19 cellular contexts compared by ENCODE assay signal in genomic region chr16:87583453-87584131, GRCh38. TPM values are rescaled to one million over a fixed set of nuclear protein-coding genes. Genes with fewer than 3 reads are reported as not detected.
A peak's percentile ranks its signal among the peaks of the same experiment; 100 is the strongest.
DNase-seq lines count a peak whose midpoint lies in the region; ATAC-seq and TF ChIP-seq lines count a peak whose summit lies in the region.
"Had no signal": no experiment of that assay in that cellular context is flagged by ENCODE, and none has a peak within 500 bp of the region (broad histone marks: within the 10 kb centered on the region; RNA-seq: fewer than 3 reads in every experiment).

No MANE protein-coding gene starts in this region.

- H3K27ac ChIP-seq in left ventricle myocardium inferior (replicated peaks), result peak overlapping the region; percentile 88
- peak overlapping the region in 3 of 4 donors; percentile 47 to 90 (median 51) for H3K27ac ChIP-seq in gastroesophageal sphincter
- no peak overlapping the region for H3K27ac ChIP-seq in aorta (ENCODE audit: low read depth in 1 of 2, low read length in 2 of 2)

- H3K4me3 ChIP-seq in left ventricle myocardium inferior, result no peak overlapping the region
- H3K4me3 ChIP-seq in gastroesophageal sphincter, result no peak overlapping the region
- H3K4me3 ChIP-seq in aorta (ENCODE audit: low read length in 2 of 2), result no peak overlapping the region
- H3K4me3 ChIP-seq: A549, thyroid gland had no signal

- H3K36me3 ChIP-seq in left ventricle myocardium inferior (no peaks in the 10 kb centered on the region), gastroesophageal sphincter (no peaks in the 10 kb centered on the region), aorta (ENCODE audit: control insufficient read depth in 1 of 2, insufficient read depth in 2 of 2, low read length in 1 of 2) (no peaks in the 10 kb centered on the region)
- H3K36me3 ChIP-seq: thyroid gland had no signal

- TF ChIP-seq CTCF in left ventricle myocardium inferior (IDR thresholded peaks at IDR 0.05; ENCODE audit: borderline replicate concordance), result no peak
- no peak for TF ChIP-seq CTCF in gastroesophageal sphincter (IDR thresholded peaks at IDR 0.05)

- intact Hi-C loops in left ventricle myocardium inferior (cut with micrococcal nuclease), result no loop called here
- intact Hi-C loops in left cardiac atrium (cut with DNase I), result no loop called here
- intact Hi-C loops in aorta (cut with DNase I), result loop anchor here in 1 of 2 donors (5.0 kb wide), 1 partner anchor 121 kb away; no protein-coding TSS in a partner anchor

- no peak for TF ChIP-seq POLR2A in gastroesophageal sphincter (IDR thresholded peaks at IDR 0.05)

- ATAC-seq in left cardiac atrium (no peak), gastroesophageal sphincter (no peak), aorta (ENCODE audit: low FRiP score) (no peak), HG02852 (IDR thresholded peaks at IDR 0.05; ENCODE audit: unreplicated experiment) (no peak), GM19452 (IDR thresholded peaks at IDR 0.05; ENCODE audit: unreplicated experiment) (no peak)
- ATAC-seq: activated CD4-positive, CD25-positive, alpha-beta regulatory T cell treated with anti-CD3 and anti-CD28 coated beads, Interleukin-2, amount 50 U/mL, for 24 hours; natural killer cell treated with Interleukin-12 subunit alpha and Interleukin-12 subunit beta and Interleukin-15 and Interleukin-18, amount 100 ng/mL, for 72 hours had no signal

- H3K27me3 ChIP-seq in left ventricle myocardium inferior (ENCODE audit: low read depth) (peaks cover 72% of the 10 kb centered on the region), gastroesophageal sphincter (peaks cover 37% of the 10 kb centered on the region), aorta (ENCODE audit: control insufficient read depth in 1 of 2, insufficient read depth in 2 of 2, low read length in 1 of 2) (no peaks in the 10 kb centered on the region)
- H3K27me3 ChIP-seq: thyroid gland had no signal

- no peaks in the 10 kb centered on the region for H3K9me3 ChIP-seq in left ventricle myocardium inferior (replicated peaks)
- H3K9me3 ChIP-seq in gastroesophageal sphincter, result no peaks in the 10 kb centered on the region
- H3K9me3 ChIP-seq in aorta (ENCODE audit: control insufficient read depth, low read length), result no peaks in the 10 kb centered on the region
- H3K9me3 ChIP-seq: A549, thyroid gland had no signal

- H3K4me1 ChIP-seq in left ventricle myocardium inferior (peaks cover 19% of the 10 kb centered on the region), gastroesophageal sphincter (peaks cover 0 to 36% (median 13%) of the 10 kb centered on the region in 3 donors), aorta (ENCODE audit: control insufficient read depth in 1 of 2, insufficient read depth in 2 of 2, low read length in 2 of 2) (no peaks in the 10 kb centered on the region)

- TF ChIP-seq EP300 in gastroesophageal sphincter (IDR thresholded peaks at IDR 0.05), result no peak

- 58 to 61% methylated on average over 6 to 8 of the region's 23 CpGs for WGBS in gastroesophageal sphincter (ENCODE audit: low coverage in 1 of 2), 2 donors
- 51 to 63% methylated on average over 23 of the region's 23 CpGs for WGBS in aorta, 2 donors

- DNase-seq in left ventricle myocardium inferior (no peak), left cardiac atrium (no peak), brain pericyte (ENCODE audit: low read depth, low spot score) (peak; percentile 33), aorta (peak; percentile 57 to 74), C1 segment of cervical spinal cord (lab: John Stamatoyannopoulos, UW) (no peak)
- DNase-seq: activated gamma-delta T cell; CD8-positive, alpha-beta memory T cell; immature natural killer cell; NCI-H2029 treated with DMSO at 0.1 percent for 48 hours; NCI-H524; stimulated activated CD4-positive, alpha-beta T cell treated with anti-CD3 and anti-CD28 coated beads, Interleukin-1b, Interleukin-23, amount 100 ng/mL, for 48 hours; thyroid gland had no signal

RNA-seq across cellular contexts. Expression of gene JPH3, which starts 18.7 kb away (rescaled TPM):
- total RNA-seq in left ventricle myocardium inferior (0.14 TPM), left cardiac atrium (under 1 TPM; 0.05 to 0.09 TPM), gastroesophageal sphincter (1 to 10 TPM in 3 of 4 donors, under 1 TPM in 1; 0.72 to 4.4 (median 1.1) TPM), aorta (under 1 TPM; 0.21 to 0.26 TPM)
- polyA plus RNA-seq in aorta, result not detected
- total RNA-seq: bronchial epithelial cell; CD8-positive, alpha-beta memory T cell; natural killer cell treated with Interleukin-12 subunit alpha and Interleukin-12 subunit beta and Interleukin-15 and Interleukin-18, amount 100 ng/mL, for 72 hours had no signal
- polyA plus RNA-seq: CD8-positive, alpha-beta memory T cell; immature natural killer cell had no signal

Comparison
In these comparisons a context has a peak if more than half of its experiments do, and no peak if none do; other contexts are left out.
1. DNase-seq: peak in brain pericyte (single experiment) and aorta (2 of 2); none in left ventricle myocardium inferior (single experiment), left cardiac atrium (single experiment) and C1 segment of cervical spinal cord (0 of 14).
2. H3K27ac ChIP-seq: peak in left ventricle myocardium inferior (single experiment) and gastroesophageal sphincter (3 of 4); none in aorta (0 of 2).